ENCODE assay signal across 8 cellular contexts in the genomic region with DNA sequence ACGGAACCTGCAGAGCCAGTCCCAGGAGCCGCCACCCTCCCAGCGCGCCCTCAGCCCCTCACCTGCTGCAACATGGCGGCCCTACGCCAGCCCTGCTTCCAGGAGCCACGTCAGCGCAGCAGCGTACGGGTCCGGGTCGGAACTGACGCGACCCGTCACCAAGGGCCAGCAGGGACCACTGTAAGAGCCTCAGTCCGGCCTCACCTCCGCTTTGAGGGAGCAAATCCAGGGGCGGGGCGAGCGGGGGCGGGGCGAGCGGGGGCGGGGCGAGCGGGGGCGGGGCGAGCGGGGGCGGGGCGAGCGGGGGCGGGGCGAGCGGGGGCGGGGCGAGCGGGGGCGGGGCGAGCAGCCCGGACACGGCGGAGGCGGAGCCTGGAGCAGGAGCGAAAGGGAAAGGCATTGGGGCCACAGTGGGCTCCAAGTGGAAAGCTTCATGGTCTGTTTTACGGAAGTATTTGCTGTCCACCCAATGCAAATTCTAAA. TPM values are rescaled to one million over a fixed set of nuclear protein-coding genes. Genes with fewer than 3 reads are reported as not detected.
DNase-seq lines count a peak whose midpoint lies in the region; ATAC-seq, FAIRE-seq and TF ChIP-seq lines count a peak whose summit lies in the region.
"Not testable (repeated sequence)": the region's sequence is repeated elsewhere in the genome, so short reads cannot be mapped to it uniquely, and the experiment has no call there.

A gene (minus strand): TSS at position 109 of the 483 bp plus-strand sequence. CDS start 35 bp downstream, at position 74.

- not testable (repeated sequence) for H3K9me3 Mint-ChIP-seq in activated CD8-positive, alpha-beta T cell treated with anti-CD3 and anti-CD28 coated beads for 36 hours

- H3K27ac Mint-ChIP-seq in activated CD8-positive, alpha-beta T cell treated with anti-CD3 and anti-CD28 coated beads for 36 hours: peak within 1 kb of the TSS; percentile 91

- ATAC-seq in GM19372 (IDR thresholded peaks at IDR 0.05; ENCODE audit: low read depth, unreplicated experiment) (peak; percentile 78), HG03439 (IDR thresholded peaks at IDR 0.05; ENCODE audit: unreplicated experiment) (peak; percentile 84), HepG2 (peak; percentile 99)
- peak; percentile 92 for ATAC-seq in activated CD8-positive, alpha-beta T cell treated with anti-CD3 and anti-CD28 coated beads for 36 hours

- POLR2A ChIA-PET in activated CD8-positive, alpha-beta T cell treated with anti-CD3 and anti-CD28 coated beads for 36 hours (lab: Charles Lee); HepG2 (lab: Yijun Ruan, JAX): not testable (repeated sequence)

- DNase-seq in AML-193 (lab: John Stamatoyannopoulos, UW) (peak; percentile 0), ecto neural progenitor cell (ENCODE audit: low spot score) (peak; percentile 88), HepG2 (ENCODE audit: low spot score) (peak; percentile 86)
- peak; percentile 54 for DNase-seq in NK-92 treated with Interleukin-12 subunit alpha and Interleukin-12 subunit beta, amount 100 ng/mL, for 24 hours (lab: John Stamatoyannopoulos, UW)
- DNase-seq in activated CD8-positive, alpha-beta T cell treated with anti-CD3 and anti-CD28 coated beads for 36 hours: peak; percentile 79
- DNase-seq in stimulated activated CD4-positive, alpha-beta T cell treated with anti-CD3 and anti-CD28 coated beads, Interleukin-1b, Interleukin-23, amount 100 ng/mL, for 48 hours: peak; percentile 72

- not testable (repeated sequence) for H3K27me3 ChIP-seq in HepG2 (ENCODE audit: control insufficient read depth in 1 of 2, insufficient read depth in 2 of 2, low read length in 2 of 2)

- peak; percentile 80 to 90 for TF ChIP-seq POLR2A in HepG2 (IDR thresholded peaks at IDR 0.05; ENCODE audit: insufficient read depth in 1 of 2, low read depth in 2 of 2, low read length in 2 of 2)

- in situ Hi-C loops in HepG2 (cut with HindIII; ENCODE audit: extremely low pct_ligation_motif_present, low pct_unique_long_range_greater_than_20kb): not testable (repeated sequence)

- 10% methylated on average over 2 of the region's 46 CpGs for WGBS in HepG2 (ENCODE audit: low lambda C conversion rate)

- not testable (repeated sequence) for FAIRE-seq in HepG2 (lab: Jason Lieb, UNC)

- CTCF ChIA-PET in activated CD8-positive, alpha-beta T cell treated with anti-CD3 and anti-CD28 coated beads for 36 hours (lab: Charles Lee); HepG2 (lab: Yijun Ruan, JAX; ENCODE audit: low intra/inter-chr PET ratio, low total read pairs): not testable (repeated sequence)

- H3K4me2 ChIP-seq in HepG2 (ENCODE audit: low read depth, low read length): peak within 1 kb of the TSS; percentile 55

- H3K4me3 Mint-ChIP-seq in activated CD8-positive, alpha-beta T cell treated with anti-CD3 and anti-CD28 coated beads for 36 hours: peak within 1 kb of the TSS; percentile 89

- peak within 1 kb of the TSS; percentile 83 for H3K9ac ChIP-seq in HepG2 (ENCODE audit: insufficient read depth, low read depth, low read length)

- not testable (repeated sequence) for H3K9me3 ChIP-seq in HepG2 (ENCODE audit: low read length)

- H3K27ac ChIP-seq in HepG2 (ENCODE audit: extremely low read length, insufficient read depth, low read length): peak within 1 kb of the TSS; percentile 72

- intact Hi-C loops in activated CD8-positive, alpha-beta T cell treated with anti-CD3 and anti-CD28 coated beads for 36 hours (cut with micrococcal nuclease); HepG2 (cut with micrococcal nuclease; ENCODE audit: unreplicated experiment): not testable (repeated sequence)

- H4K20me1 ChIP-seq in HepG2 (ENCODE audit: insufficient read depth, low read length): not testable (repeated sequence)

- H3K79me2 ChIP-seq in HepG2 (ENCODE audit: insufficient read depth, low read length): peaks cover 23% of the 10 kb centered on the region

- TF ChIP-seq CTCF in activated CD8-positive, alpha-beta T cell treated with anti-CD3 and anti-CD28 coated beads for 36 hours (IDR thresholded peaks at IDR 0.05): not testable (repeated sequence)
- TF ChIP-seq CTCF in HepG2 (CRISPR knock-in tag; IDR thresholded peaks at IDR 0.05): peak; percentile 22; the same call in 1 of the 2 replicates

- H3K4me1 Mint-ChIP-seq in activated CD8-positive, alpha-beta T cell treated with anti-CD3 and anti-CD28 coated beads for 36 hours (ENCODE audit: low read depth): not testable (repeated sequence)

- peaks cover 28% of the 10 kb centered on the region for H3K4me1 ChIP-seq in HepG2 (ENCODE audit: insufficient read depth, low read length)

- TF ChIP-seq RAD21 in HepG2 (CRISPR knock-in tag; IDR thresholded peaks at IDR 0.05): not testable (repeated sequence)

- not testable (repeated sequence) for H3K36me3 ChIP-seq in HepG2 (replicated peaks in 1 of 2; ENCODE audit: control insufficient read depth in 1 of 2, insufficient read depth in 2 of 2, low read length in 2 of 2)

- BruUV-seq in HepG2 (replicated peaks; lab: Mats Ljungman, UMichigan): not testable (repeated sequence)

- not testable (repeated sequence) for H2AFZ ChIP-seq in HepG2 (ENCODE audit: low read length)

- H3K27me3 Mint-ChIP-seq in activated CD8-positive, alpha-beta T cell treated with anti-CD3 and anti-CD28 coated beads for 36 hours: not testable (repeated sequence)

- peak within 1 kb of the TSS; percentile 65 to 76 (median 76); a peak in 5 of 6 replicates for H3K4me3 ChIP-seq in HepG2 (replicated peaks in 1 of 3; ENCODE audit: insufficient read depth in 1 of 3, low read depth in 2 of 3, low read length in 3 of 3)

- TF ChIP-seq EP300 in HepG2 (IDR thresholded peaks at IDR 0.05; ENCODE audit: low read depth in 2 of 2, low read length in 2 of 2); HepG2 (CRISPR knock-in tag; IDR thresholded peaks at IDR 0.05; ENCODE audit: borderline replicate concordance): not testable (repeated sequence)

- H3K36me3 Mint-ChIP-seq in activated CD8-positive, alpha-beta T cell treated with anti-CD3 and anti-CD28 coated beads for 36 hours (ENCODE audit: low read depth): not testable (repeated sequence)

TF ChIP-seq in HepG2, 621 proteins besides CTCF, POLR2A, EP300 and RAD21 (continues in another document):
- peak; percentile 65 for TF ChIP-seq SALL1 (CRISPR knock-in tag; IDR thresholded peaks at IDR 0.05)
- TF ChIP-seq, protein P1, sequence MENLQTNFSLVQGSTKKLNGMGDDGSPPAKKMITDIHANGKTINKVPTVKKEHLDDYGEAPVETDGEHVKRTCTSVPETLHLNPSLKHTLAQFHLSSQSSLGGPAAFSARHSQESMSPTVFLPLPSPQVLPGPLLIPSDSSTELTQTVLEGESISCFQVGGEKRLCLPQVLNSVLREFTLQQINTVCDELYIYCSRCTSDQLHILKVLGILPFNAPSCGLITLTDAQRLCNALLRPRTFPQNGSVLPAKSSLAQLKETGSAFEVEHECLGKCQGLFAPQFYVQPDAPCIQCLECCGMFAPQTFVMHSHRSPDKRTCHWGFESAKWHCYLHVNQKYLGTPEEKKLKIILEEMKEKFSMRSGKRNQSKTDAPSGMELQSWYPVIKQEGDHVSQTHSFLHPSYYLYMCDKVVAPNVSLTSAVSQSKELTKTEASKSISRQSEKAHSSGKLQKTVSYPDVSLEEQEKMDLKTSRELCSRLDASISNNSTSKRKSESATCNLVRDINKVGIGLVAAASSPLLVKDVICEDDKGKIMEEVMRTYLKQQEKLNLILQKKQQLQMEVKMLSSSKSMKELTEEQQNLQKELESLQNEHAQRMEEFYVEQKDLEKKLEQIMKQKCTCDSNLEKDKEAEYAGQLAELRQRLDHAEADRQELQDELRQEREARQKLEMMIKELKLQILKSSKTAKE (CRISPR knock-in tag; IDR thresholded peaks at IDR 0.05; ENCODE audit: borderline replicate concordance): 0 out of 2 replicates have a peak, but pooled peaks have one; percentile 22
- TF ChIP-seq POLR2AphosphoS5 (IDR thresholded peaks at IDR 0.05; ENCODE audit: low read depth, low read length): peak; percentile 76; the same call in 1 of the 2 replicates
- TF ChIP-seq SALL2 (CRISPR knock-in tag; IDR thresholded peaks at IDR 0.05): 0 out of 2 replicates have a peak, but pooled peaks have one; percentile 34
- 0 out of 2 replicates have a peak, but pooled peaks have one; percentile 66 for TF ChIP-seq KLF6 (CRISPR knock-in tag; IDR thresholded peaks at IDR 0.05)
- TF ChIP-seq, protein P2, sequence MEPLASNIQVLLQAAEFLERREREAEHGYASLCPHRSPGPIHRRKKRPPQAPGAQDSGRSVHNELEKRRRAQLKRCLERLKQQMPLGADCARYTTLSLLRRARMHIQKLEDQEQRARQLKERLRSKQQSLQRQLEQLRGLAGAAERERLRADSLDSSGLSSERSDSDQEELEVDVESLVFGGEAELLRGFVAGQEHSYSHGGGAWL (CRISPR knock-in tag; IDR thresholded peaks at IDR 0.05): peak; percentile 60; the same call in 1 of the 2 replicates
- TF ChIP-seq ZNF589 (CRISPR knock-in tag; conservative IDR thresholded peaks at IDR 0.05): 0 out of 2 replicates have a peak, but pooled peaks have one; percentile 40

RNA-seq across cellular contexts. Expression of the gene that starts here (rescaled TPM):
- total RNA-seq in activated CD8-positive, alpha-beta T cell treated with anti-CD3 and anti-CD28 coated beads for 36 hours: 1 to 10 TPM; 8.1 to 8.2 TPM
- 21.4 and 28.2 TPM in 2 replicates for total RNA-seq in HepG2 (2016; rRNA removed; fragmentation: Illumina TruSeq; extraction: Trizol)
- 48.5 and 53.9 TPM in 2 replicates for total RNA-seq in HepG2 (2016; cell fraction: cytosol; rRNA removed; fragmentation: Illumina TruSeq; extraction: Trizol; ENCODE audit: low read depth)
- 22.2 and 28.9 TPM in 2 replicates for total RNA-seq in HepG2 (2016; cell fraction: insoluble cytoplasmic fraction; rRNA removed; fragmentation: Illumina TruSeq; extraction: Trizol)
- 18.9 and 23.3 TPM in 2 replicates for total RNA-seq in HepG2 (2016; cell fraction: membrane; rRNA removed; fragmentation: Illumina TruSeq; extraction: Trizol)
- 58.5 and 67.5 TPM in 2 replicates for total RNA-seq in HepG2 (2016; cell fraction: nucleus; rRNA removed; fragmentation: Illumina TruSeq; extraction: Trizol)
- 9.2 and 10.4 TPM in 2 replicates for polyA plus RNA-seq in HepG2 (2011; rRNA removed)
- polyA plus RNA-seq in HepG2 (2011; cell fraction: cytosol; rRNA removed): 2.1 and 2.9 TPM in 2 replicates
- 11.2 and 18.7 TPM in 2 replicates for polyA plus RNA-seq in HepG2 (2011; cell fraction: nucleus; rRNA removed)
- 8.8 and 10.8 TPM in 2 replicates for polyA plus RNA-seq in HepG2 (2012)
- polyA plus RNA-seq in HepG2 (2016; cell fraction: cytosol; fragmentation: Illumina TruSeq; extraction: Trizol; ENCODE audit: low read depth): 2.0 and 2.3 TPM in 2 replicates
- polyA plus RNA-seq in HepG2 (2016; cell fraction: insoluble cytoplasmic fraction; fragmentation: Illumina TruSeq; extraction: Trizol; ENCODE audit: low read depth): 8.3 and 12.5 TPM in 2 replicates
- 4.4 and 6.3 TPM in 2 replicates for polyA plus RNA-seq in HepG2 (2016; cell fraction: membrane; fragmentation: Illumina TruSeq; extraction: Trizol; ENCODE audit: low read depth)
- polyA plus RNA-seq in HepG2 (2016; cell fraction: nucleus; fragmentation: Illumina TruSeq; extraction: Trizol; ENCODE audit: insufficient read depth, low read depth): 28.8 and 34.7 TPM in 2 replicates
- 8.8 and 32.2 TPM in 2 replicates for polyA minus RNA-seq in HepG2 (2011; rRNA and poly(A)+ RNA removed; ENCODE audit: low replicate concordance)
- 14.0 and 17.8 TPM in 2 replicates for polyA minus RNA-seq in HepG2 (2011; cell fraction: cytosol; rRNA and poly(A)+ RNA removed)
- 174 and 213 TPM in 2 replicates for polyA minus RNA-seq in HepG2 (2011; cell fraction: nucleus; rRNA and poly(A)+ RNA removed)

Comparison
In these comparisons a context has a peak if more than half of its experiments do, and no peak if none do; other contexts are left out.
1. Peak in every context shown above with its lines: DNase-seq, ATAC-seq, H3K4me3 ChIP-seq and H3K27ac ChIP-seq.
2. DNase-seq: peak in every context shown above with its lines; median percentile 88 in ecto neural progenitor cell; 86 in HepG2; 79 in activated CD8-positive, alpha-beta T cell treated with anti-CD3 and anti-CD28 coated beads for 36 hours; 72 in stimulated activated CD4-positive, alpha-beta T cell treated with anti-CD3 and anti-CD28 coated beads, Interleukin-1b, Interleukin-23, amount 100 ng/mL, for 48 hours; 54 in NK-92 treated with Interleukin-12 subunit alpha and Interleukin-12 subunit beta, amount 100 ng/mL, for 24 hours; 0 in AML-193.